1 cellular context compared by ENCODE assay signal in genomic region chr21:45299026-45299863, GRCh38.
TF ChIP-seq lines count a peak whose summit lies in the region.

No MANE protein-coding gene starts in this region.

TF ChIP-seq in K562, 482 proteins besides CTCF, POLR2A, EP300 and RAD21 (continued from another document and continues in another):
- TF ChIP-seq ZNF449 (CRISPR knock-in tag; IDR thresholded peaks at IDR 0.05) (no peak), ZNF668 (CRISPR knock-in tag; IDR thresholded peaks at IDR 0.05) (no peak), TAF7 (tag; IDR thresholded peaks at IDR 0.05) (no peak), CAMTA2 (CRISPR knock-in tag; conservative IDR thresholded peaks at IDR 0.05) (no peak), NFATC3 (IDR thresholded peaks at IDR 0.05) (no peak), RBBP5 (IDR thresholded peaks at IDR 0.05; ENCODE audit: borderline replicate concordance, insufficient read depth, low read length, poor library complexity, severe bottlenecking) (peak; percentile 47), CHCHD3 (CRISPR knock-in tag; IDR thresholded peaks at IDR 0.05) (no peak), HOMEZ (CRISPR knock-in tag; IDR thresholded peaks at IDR 0.05) (no peak), ELF4 (CRISPR knock-in tag; IDR thresholded peaks at IDR 0.05) (no peak), ZNF75A (CRISPR knock-in tag; IDR thresholded peaks at IDR 0.05) (no peak), REST (CRISPR knock-in tag; IDR thresholded peaks at IDR 0.05; ENCODE audit: low read depth) (no peak), TRIM25 (IDR thresholded peaks at IDR 0.05; ENCODE audit: borderline replicate concordance) (no peak), ARID3A (IDR thresholded peaks at IDR 0.05; ENCODE audit: borderline replicate concordance, low read depth, low read length) (no peak), GATAD2B (IDR thresholded peaks at IDR 0.05; ENCODE audit: borderline replicate concordance) (no peak), TGIF2 (CRISPR knock-in tag; IDR thresholded peaks at IDR 0.05) (no peak), NEUROD1 (IDR thresholded peaks at IDR 0.05; ENCODE audit: borderline replicate concordance, low read depth, low read length, partially characterized antibody) (no peak), MBD1 (CRISPR knock-in tag; IDR thresholded peaks at IDR 0.05) (no peak), EWSR1 (IDR thresholded peaks at IDR 0.05; ENCODE audit: borderline replicate concordance, low read depth, partially characterized antibody) (no peak), ZNF431 (CRISPR knock-in tag; IDR thresholded peaks at IDR 0.05) (no peak), ZBTB8A (IDR thresholded peaks at IDR 0.05; ENCODE audit: partially characterized antibody) (no peak), MTF1 (CRISPR knock-in tag; IDR thresholded peaks at IDR 0.05; ENCODE audit: borderline replicate concordance) (no peak), ZNF77 (CRISPR knock-in tag; IDR thresholded peaks at IDR 0.05) (no peak), L3MBTL2 (IDR thresholded peaks at IDR 0.05) (peak; percentile 79), KAT7 (CRISPR knock-in tag; IDR thresholded peaks at IDR 0.05; ENCODE audit: borderline replicate concordance) (0 out of 2 replicates have a peak, but pooled peaks have one; percentile 45), ZNF23 (CRISPR knock-in tag; IDR thresholded peaks at IDR 0.05) (no peak), ZNF197 (CRISPR knock-in tag; IDR thresholded peaks at IDR 0.05; ENCODE audit: low read depth) (no peak), SMARCE1 (IDR thresholded peaks at IDR 0.05) (peak; percentile 63; the same call in 1 of the 2 replicates), ZNF274 (IDR thresholded peaks at IDR 0.05; ENCODE audit: borderline replicate concordance, low read depth, low read length) (no peak), ELK3 (CRISPR knock-in tag; IDR thresholded peaks at IDR 0.05) (no peak), MED1 (CRISPR knock-in tag; IDR thresholded peaks at IDR 0.05; ENCODE audit: borderline replicate concordance) (no peak), ZBTB5 (IDR thresholded peaks at IDR 0.05) (no peak), SREBF2 (CRISPR knock-in tag; IDR thresholded peaks at IDR 0.05) (no peak), SMAD4 (CRISPR knock-in tag; conservative IDR thresholded peaks at IDR 0.05) (peak; percentile 87), ZSCAN32 (CRISPR knock-in tag; IDR thresholded peaks at IDR 0.05) (peak; percentile 74; the same call in 1 of the 2 replicates), KLF10 (CRISPR knock-in tag; IDR thresholded peaks at IDR 0.05) (no peak), HMG20A (CRISPR knock-in tag; conservative IDR thresholded peaks at IDR 0.05) (no peak), ZNF717 (CRISPR knock-in tag; IDR thresholded peaks at IDR 0.05) (no peak), THAP12 (CRISPR knock-in tag; IDR thresholded peaks at IDR 0.05) (no peak), PATZ1 (CRISPR knock-in tag; IDR thresholded peaks at IDR 0.05; ENCODE audit: borderline replicate concordance) (no peak), TAL1 (IDR thresholded peaks at IDR 0.05) (peak; percentile 38; the same call in 1 of the 2 replicates), CEBPB (tag; IDR thresholded peaks at IDR 0.05) (0 out of 2 replicates have a peak, but pooled peaks have one; percentile 9), ZBTB17 (CRISPR knock-in tag; IDR thresholded peaks at IDR 0.05) (no peak), MAFK (IDR thresholded peaks at IDR 0.05; ENCODE audit: low read length) (0 out of 2 replicates have a peak, but pooled peaks have one; percentile 5)
